Comparison of ENCODE assay signal across 19 cellular contexts in genomic region chrX:129840334-129840733, GRCh38. TPM values are rescaled to one million over a fixed set of nuclear protein-coding genes. Genes with fewer than 3 reads are reported as not detected.
A peak's percentile ranks its signal among the peaks of the same experiment; 100 is the strongest.
DNase-seq lines count a peak whose midpoint lies in the region; ATAC-seq and TF ChIP-seq lines count a peak whose summit lies in the region.
"Had no signal": no experiment of that assay in that cellular context is flagged by ENCODE, and none has a peak within 500 bp of the region (broad histone marks: within the 10 kb centered on the region; RNA-seq: fewer than 3 reads in every experiment).

No MANE protein-coding gene starts in this region.

- POLR2A ChIA-PET in PC-3 (lab: Charles Lee; ENCODE audit: unreplicated experiment): no interaction called here

- H3K9me2 ChIP-seq in PC-3 (replicated peaks; ENCODE audit: low read length): no peaks in the 10 kb centered on the region

- no TSS peak for BruUV-seq in PC-3 (replicated peaks; lab: Mats Ljungman, UMichigan)

- peak overlapping the region; percentile 54 for H3K4me3 Mint-ChIP-seq in nephron progenitor cell
- H3K4me3 Mint-ChIP-seq: activated CD4-positive, alpha-beta memory T cell treated with anti-CD3 and anti-CD28 coated beads for 36 hours had no signal

- H3K27me3 Mint-ChIP-seq in nephron progenitor cell (ENCODE audit: low read depth, poor library complexity): no peaks in the 10 kb centered on the region
- H3K27me3 Mint-ChIP-seq: activated CD4-positive, alpha-beta memory T cell treated with anti-CD3 and anti-CD28 coated beads for 36 hours; T-helper 17 cell had no signal

- H3K27ac ChIP-seq in BLaER1 (no peak overlapping the region), PC-3 (ENCODE audit: low read length) (no peak overlapping the region), duodenal mucosa (ENCODE audit: low read depth, low read length) (no peak overlapping the region)
- H3K27ac ChIP-seq: lower lobe of right lung, vagina had no signal

- peaks cover 41% of the 10 kb centered on the region for H3K4me1 Mint-ChIP-seq in nephron progenitor cell

- peak overlapping the region; percentile 42 for H3K4me2 ChIP-seq in BLaER1
- peak overlapping the region; percentile 34; the same call in 1 of the 2 replicates for H3K4me2 ChIP-seq in PC-3 (ENCODE audit: low read length)

- H3K27me3 ChIP-seq in BLaER1 (peaks cover 63% of the 10 kb centered on the region), PC-3 (ENCODE audit: low read length) (no peaks in the 10 kb centered on the region), duodenal mucosa (ENCODE audit: control insufficient read depth in 1 of 2, insufficient read depth in 2 of 2, low read length in 2 of 2) (no peaks in the 10 kb centered on the region)
- H3K27me3 ChIP-seq: vagina had no signal

- intact Hi-C loops in PC-3 (cut with micrococcal nuclease): loop anchor here (5.0 kb wide), 1 partner anchor 67 kb away; the partner anchor contains the start of gene UTP14A

- DNase-seq in PC-3: no peak
- no peak for DNase-seq in nephron progenitor cell
- no peak for DNase-seq in UCSD-AML1 (lab: John Stamatoyannopoulos, UW; ENCODE audit: unreplicated experiment)
- no peak for DNase-seq in NCI-H1930 (lab: John Stamatoyannopoulos, UW)
- DNase-seq in activated CD4-positive, CD25-positive, alpha-beta regulatory T cell (lab: John Stamatoyannopoulos, UW): no peak
- DNase-seq: activated CD4-positive, alpha-beta memory T cell treated with anti-CD3 and anti-CD28 coated beads for 36 hours; lower lobe of right lung; NCI-H1694 treated with DMSO at 0.1 percent for 48 hours; NCI-H748 treated with DMSO at 0.1 percent for 48 hours; occipital lobe; retina; stimulated activated CD4-positive, alpha-beta T cell treated with anti-CD3 and anti-CD28 coated beads, Interleukin-12 subunit alpha, Interleukin-12 subunit beta, amount 100 ng/mL, for 4 hours; T-helper 17 cell; WERI-Rb-1 had no signal

- H3K9me3 Mint-ChIP-seq in nephron progenitor cell: peaks cover 32% of the 10 kb centered on the region
- H3K9me3 Mint-ChIP-seq: activated CD4-positive, alpha-beta memory T cell treated with anti-CD3 and anti-CD28 coated beads for 36 hours had no signal

- no peak overlapping the region for H2AFZ ChIP-seq in PC-3 (ENCODE audit: low read length)

- H3K9ac ChIP-seq in BLaER1 (no peak overlapping the region), PC-3 (ENCODE audit: low read length) (no peak overlapping the region), duodenal mucosa (ENCODE audit: low read depth in 1 of 2, low read length in 2 of 2) (no peak overlapping the region)

- no peak for ATAC-seq in PC-3
- no peak for ATAC-seq in esophagus mucosa
- ATAC-seq: lower lobe of right lung, Panc1, T-helper 17 cell had no signal

- H3K79me2 ChIP-seq in PC-3 (ENCODE audit: low read length): peaks cover 54% of the 10 kb centered on the region

- H3K4me1 ChIP-seq in BLaER1: peaks cover 33% of the 10 kb centered on the region
- peaks cover 16% of the 10 kb centered on the region for H3K4me1 ChIP-seq in PC-3 (ENCODE audit: insufficient read depth, low read length)
- H3K4me1 ChIP-seq in duodenal mucosa (ENCODE audit: control insufficient read depth in 1 of 2, insufficient read depth in 2 of 2, low read length in 2 of 2): peaks cover 13 to 19% of the 10 kb centered on the region in 2 donors

- H3K36me3 Mint-ChIP-seq in nephron progenitor cell (ENCODE audit: low read depth): peaks cover 17% of the 10 kb centered on the region

- CTCF ChIA-PET in PC-3 (lab: Charles Lee): no interaction called here

- H3K4me3 ChIP-seq in BLaER1 (no peak overlapping the region), PC-3 (ENCODE audit: low read length) (no peak overlapping the region), duodenal mucosa (ENCODE audit: low read depth in 1 of 2, low read length in 2 of 2) (peak overlapping the region; percentile 28 to 48)
- H3K4me3 ChIP-seq: lower lobe of right lung, vagina had no signal

- peaks cover 56% of the 10 kb centered on the region for H4K20me1 ChIP-seq in BLaER1
- H4K20me1 ChIP-seq in PC-3 (ENCODE audit: low read length): no peaks in the 10 kb centered on the region

- H3K27ac Mint-ChIP-seq in nephron progenitor cell: peak overlapping the region; percentile 17
- H3K27ac Mint-ChIP-seq: activated CD4-positive, alpha-beta memory T cell treated with anti-CD3 and anti-CD28 coated beads for 36 hours; T-helper 17 cell had no signal

- H3K9me3 ChIP-seq in BLaER1 (0 out of 2 replicates have a peak, but pooled peaks cover 4% of the 10 kb centered on the region), PC-3 (ENCODE audit: low read length) (no peaks in the 10 kb centered on the region), duodenal mucosa (ENCODE audit: control insufficient read depth in 1 of 2, low read length in 2 of 2) (no peaks in the 10 kb centered on the region)
- H3K9me3 ChIP-seq: lower lobe of right lung, vagina had no signal

- H3K36me3 ChIP-seq in BLaER1 (peaks cover 14% of the 10 kb centered on the region), PC-3 (ENCODE audit: low read depth, low read length) (peaks cover 7% of the 10 kb centered on the region; the same call in 1 of the 2 replicates), duodenal mucosa (ENCODE audit: control insufficient read depth in 1 of 2, insufficient read depth in 2 of 2, low read length in 2 of 2) (peaks cover 0 to 17% of the 10 kb centered on the region in 2 donors)
- H3K36me3 ChIP-seq: lower lobe of right lung, vagina had no signal

- TF ChIP-seq CTCF in PC-3 (conservative IDR thresholded peaks at IDR 0.05; ENCODE audit: low read depth, low read length): no peak
- TF ChIP-seq CTCF in nephron progenitor cell (IDR thresholded peaks at IDR 0.05): no peak

- H3F3A ChIP-seq in PC-3 (ENCODE audit: low read length, unreplicated experiment): no peaks in the 10 kb centered on the region

RNA-seq across cellular contexts. Expression of gene ZDHHC9, which starts 3.4 kb away (rescaled TPM):
- total RNA-seq in PC-3 (2014; rRNA removed): 29.0 and 30.5 TPM in 2 replicates
- total RNA-seq in esophagus mucosa: 12.8 TPM

Comparison
In these comparisons a context has a peak if more than half of its experiments do, and no peak if none do; other contexts are left out.
1. H3K4me3 ChIP-seq: peak in duodenal mucosa (2 of 2); none in BLaER1 (single experiment) and PC-3 (single experiment).